1 cellular context compared by ENCODE assay signal in the genomic region with DNA sequence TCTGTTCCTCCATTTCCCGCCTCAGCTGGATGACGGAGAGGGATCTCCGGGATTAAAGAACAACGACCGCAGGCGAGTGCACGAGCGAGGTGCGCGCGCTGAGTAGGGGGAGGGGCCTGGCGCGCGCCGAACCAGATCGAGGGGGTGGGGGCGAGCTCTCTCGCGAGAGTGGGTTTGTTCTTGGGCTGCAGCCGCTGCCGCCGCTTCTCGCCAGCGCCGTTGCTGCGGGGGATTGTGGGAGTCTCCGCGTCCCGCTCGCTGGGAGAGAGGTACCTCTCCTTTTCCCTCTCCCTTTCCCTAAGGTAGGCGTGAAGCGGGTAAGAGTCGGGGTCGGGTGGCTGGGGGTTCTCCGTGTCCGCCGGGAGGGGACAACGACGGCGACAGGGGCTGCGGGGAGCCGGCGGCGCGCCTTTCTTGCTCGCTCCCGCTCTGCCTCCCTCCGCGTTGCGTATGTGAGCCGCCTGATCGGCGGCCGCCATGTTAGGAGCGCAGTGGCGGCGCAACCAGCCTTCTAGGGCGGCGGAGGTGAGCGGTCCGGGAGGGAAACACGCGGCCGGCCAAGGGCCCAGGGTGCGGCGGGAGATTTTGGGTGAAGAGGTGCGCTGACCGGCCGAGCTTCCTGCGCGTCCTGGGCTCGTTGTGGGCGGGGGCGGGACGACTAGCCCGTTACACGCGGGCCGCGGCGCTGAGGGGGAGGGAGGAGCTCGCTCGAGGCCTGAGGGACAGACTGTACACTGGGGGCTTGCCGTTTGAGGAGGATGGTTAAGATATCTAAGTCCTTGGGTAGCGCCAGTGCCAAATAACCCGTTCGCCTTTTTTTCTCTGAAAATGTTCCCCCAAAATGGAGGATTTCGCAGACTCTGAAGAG.
TF ChIP-seq lines count a peak whose summit lies in the region.

A gene with protein sequence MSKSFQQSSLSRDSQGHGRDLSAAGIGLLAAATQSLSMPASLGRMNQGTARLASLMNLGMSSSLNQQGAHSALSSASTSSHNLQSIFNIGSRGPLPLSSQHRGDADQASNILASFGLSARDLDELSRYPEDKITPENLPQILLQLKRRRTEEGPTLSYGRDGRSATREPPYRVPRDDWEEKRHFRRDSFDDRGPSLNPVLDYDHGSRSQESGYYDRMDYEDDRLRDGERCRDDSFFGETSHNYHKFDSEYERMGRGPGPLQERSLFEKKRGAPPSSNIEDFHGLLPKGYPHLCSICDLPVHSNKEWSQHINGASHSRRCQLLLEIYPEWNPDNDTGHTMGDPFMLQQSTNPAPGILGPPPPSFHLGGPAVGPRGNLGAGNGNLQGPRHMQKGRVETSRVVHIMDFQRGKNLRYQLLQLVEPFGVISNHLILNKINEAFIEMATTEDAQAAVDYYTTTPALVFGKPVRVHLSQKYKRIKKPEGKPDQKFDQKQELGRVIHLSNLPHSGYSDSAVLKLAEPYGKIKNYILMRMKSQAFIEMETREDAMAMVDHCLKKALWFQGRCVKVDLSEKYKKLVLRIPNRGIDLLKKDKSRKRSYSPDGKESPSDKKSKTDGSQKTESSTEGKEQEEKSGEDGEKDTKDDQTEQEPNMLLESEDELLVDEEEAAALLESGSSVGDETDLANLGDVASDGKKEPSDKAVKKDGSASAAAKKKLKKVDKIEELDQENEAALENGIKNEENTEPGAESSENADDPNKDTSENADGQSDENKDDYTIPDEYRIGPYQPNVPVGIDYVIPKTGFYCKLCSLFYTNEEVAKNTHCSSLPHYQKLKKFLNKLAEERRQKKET (plus strand): TSS at position 237 of the 868 bp plus-strand sequence. CDS start 13,676 bp downstream, outside the sequence.

TF ChIP-seq in SK-N-SH, 30 proteins besides CTCF, POLR2A, EP300 and RAD21 (continued from another document):
- TF ChIP-seq GABPA (IDR thresholded peaks at IDR 0.05; ENCODE audit: low read depth) (no peak; the same call in 1 of the 2 replicates), NRF1 (IDR thresholded peaks at IDR 0.05; ENCODE audit: low read depth, low read length) (peak; percentile 69), TEAD4 (IDR thresholded peaks at IDR 0.05; ENCODE audit: borderline replicate concordance, insufficient read depth) (no peak), RXRA (IDR thresholded peaks at IDR 0.05; ENCODE audit: borderline replicate concordance, low read depth) (no peak), FOXJ3 (CRISPR knock-in tag; IDR thresholded peaks at IDR 0.05) (peak; percentile 8; the same call in 1 of the 2 replicates), RFX5 (IDR thresholded peaks at IDR 0.05; ENCODE audit: low read length) (no peak), POLR2AphosphoS5 (IDR thresholded peaks at IDR 0.05; ENCODE audit: low read depth, low read length) (peak; percentile 96), YY1 (IDR thresholded peaks at IDR 0.05; ENCODE audit: low read depth) (peak; percentile 89), MEF2A (IDR thresholded peaks at IDR 0.05; ENCODE audit: borderline replicate concordance, low read depth) (no peak), TCF12 (IDR thresholded peaks at IDR 0.05) (no peak), CHD2 (IDR thresholded peaks at IDR 0.05; ENCODE audit: low read length, partially characterized antibody) (peak; percentile 100), EZH2phosphoT487 (IDR thresholded peaks at IDR 0.05; ENCODE audit: borderline replicate concordance, low read depth) (no peak), ELF1 (IDR thresholded peaks at IDR 0.05) (no peak), SMC3 (IDR thresholded peaks at IDR 0.05; ENCODE audit: low read depth, low read length) (no peak), MXI1 (IDR thresholded peaks at IDR 0.05; ENCODE audit: low read depth, low read length) (peak; percentile 64)
- TF ChIP-seq, protein P1, sequence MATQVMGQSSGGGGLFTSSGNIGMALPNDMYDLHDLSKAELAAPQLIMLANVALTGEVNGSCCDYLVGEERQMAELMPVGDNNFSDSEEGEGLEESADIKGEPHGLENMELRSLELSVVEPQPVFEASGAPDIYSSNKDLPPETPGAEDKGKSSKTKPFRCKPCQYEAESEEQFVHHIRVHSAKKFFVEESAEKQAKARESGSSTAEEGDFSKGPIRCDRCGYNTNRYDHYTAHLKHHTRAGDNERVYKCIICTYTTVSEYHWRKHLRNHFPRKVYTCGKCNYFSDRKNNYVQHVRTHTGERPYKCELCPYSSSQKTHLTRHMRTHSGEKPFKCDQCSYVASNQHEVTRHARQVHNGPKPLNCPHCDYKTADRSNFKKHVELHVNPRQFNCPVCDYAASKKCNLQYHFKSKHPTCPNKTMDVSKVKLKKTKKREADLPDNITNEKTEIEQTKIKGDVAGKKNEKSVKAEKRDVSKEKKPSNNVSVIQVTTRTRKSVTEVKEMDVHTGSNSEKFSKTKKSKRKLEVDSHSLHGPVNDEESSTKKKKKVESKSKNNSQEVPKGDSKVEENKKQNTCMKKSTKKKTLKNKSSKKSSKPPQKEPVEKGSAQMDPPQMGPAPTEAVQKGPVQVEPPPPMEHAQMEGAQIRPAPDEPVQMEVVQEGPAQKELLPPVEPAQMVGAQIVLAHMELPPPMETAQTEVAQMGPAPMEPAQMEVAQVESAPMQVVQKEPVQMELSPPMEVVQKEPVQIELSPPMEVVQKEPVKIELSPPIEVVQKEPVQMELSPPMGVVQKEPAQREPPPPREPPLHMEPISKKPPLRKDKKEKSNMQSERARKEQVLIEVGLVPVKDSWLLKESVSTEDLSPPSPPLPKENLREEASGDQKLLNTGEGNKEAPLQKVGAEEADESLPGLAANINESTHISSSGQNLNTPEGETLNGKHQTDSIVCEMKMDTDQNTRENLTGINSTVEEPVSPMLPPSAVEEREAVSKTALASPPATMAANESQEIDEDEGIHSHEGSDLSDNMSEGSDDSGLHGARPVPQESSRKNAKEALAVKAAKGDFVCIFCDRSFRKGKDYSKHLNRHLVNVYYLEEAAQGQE (IDR thresholded peaks at IDR 0.05; ENCODE audit: low read depth, low read length): no peak; the same call in 1 of the 2 replicates
- TF ChIP-seq, protein P2, sequence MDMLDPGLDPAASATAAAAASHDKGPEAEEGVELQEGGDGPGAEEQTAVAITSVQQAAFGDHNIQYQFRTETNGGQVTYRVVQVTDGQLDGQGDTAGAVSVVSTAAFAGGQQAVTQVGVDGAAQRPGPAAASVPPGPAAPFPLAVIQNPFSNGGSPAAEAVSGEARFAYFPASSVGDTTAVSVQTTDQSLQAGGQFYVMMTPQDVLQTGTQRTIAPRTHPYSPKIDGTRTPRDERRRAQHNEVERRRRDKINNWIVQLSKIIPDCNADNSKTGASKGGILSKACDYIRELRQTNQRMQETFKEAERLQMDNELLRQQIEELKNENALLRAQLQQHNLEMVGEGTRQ (IDR thresholded peaks at IDR 0.05; ENCODE audit: borderline replicate concordance, low read depth, low read length): no peak
